Comparison of ENCODE assay signal across 1 cellular context in genomic region chr14:73771848-73772705, GRCh38.
TF ChIP-seq lines count a peak whose summit lies in the region.

No MANE protein-coding gene starts in this region.

TF ChIP-seq in HepG2, 621 proteins besides CTCF, POLR2A, EP300 and RAD21 (continued from another document and continues in another):
- peak; percentile 37; the same call in 1 of the 2 replicates for TF ChIP-seq ZHX2 (IDR thresholded peaks at IDR 0.05; ENCODE audit: low read depth)
- TF ChIP-seq ZHX2 (CRISPR knock-in tag; IDR thresholded peaks at IDR 0.05; ENCODE audit: borderline replicate concordance), result no peak
- TF ChIP-seq GLI4 (CRISPR knock-in tag; IDR thresholded peaks at IDR 0.05; ENCODE audit: borderline replicate concordance), result no peak
- 0 out of 2 replicates have a peak, but pooled peaks have one; percentile 34 for TF ChIP-seq HNF1A (IDR thresholded peaks at IDR 0.05; ENCODE audit: low read depth)
- TF ChIP-seq HNF1A (CRISPR knock-in tag; IDR thresholded peaks at IDR 0.05; ENCODE audit: borderline replicate concordance), result peak; percentile 79; the same call in 1 of the 2 replicates
- 0 out of 2 replicates have a peak, but pooled peaks have one; percentile 48 for TF ChIP-seq LBX2 (CRISPR knock-in tag; IDR thresholded peaks at IDR 0.05; ENCODE audit: borderline replicate concordance)
- TF ChIP-seq HMGXB3 (CRISPR knock-in tag; IDR thresholded peaks at IDR 0.05; ENCODE audit: borderline replicate concordance), result peak; percentile 53
- no peak for TF ChIP-seq ZNF460 (CRISPR knock-in tag; IDR thresholded peaks at IDR 0.05; ENCODE audit: borderline replicate concordance)
- peak; percentile 89 for TF ChIP-seq MEF2D (CRISPR knock-in tag; IDR thresholded peaks at IDR 0.05)
- no peak for TF ChIP-seq ZNF569 (CRISPR knock-in tag; IDR thresholded peaks at IDR 0.05; ENCODE audit: borderline replicate concordance)
- TF ChIP-seq ZNF672 (CRISPR knock-in tag; IDR thresholded peaks at IDR 0.05), result no peak
- peak; percentile 38; the same call in 1 of the 2 replicates for TF ChIP-seq NFYC (CRISPR knock-in tag; IDR thresholded peaks at IDR 0.05)
- 0 out of 2 replicates have a peak, but pooled peaks have one; percentile 87 for TF ChIP-seq ZNF567 (CRISPR knock-in tag; IDR thresholded peaks at IDR 0.05; ENCODE audit: borderline replicate concordance)
- no peak for TF ChIP-seq HOXA9 (CRISPR knock-in tag; IDR thresholded peaks at IDR 0.05; ENCODE audit: borderline replicate concordance)
- TF ChIP-seq CENPT (CRISPR knock-in tag; IDR thresholded peaks at IDR 0.05; ENCODE audit: low read depth), result peak; percentile 75; the same call in 1 of the 2 replicates
- no peak for TF ChIP-seq SNRNP70 (IDR thresholded peaks at IDR 0.05; ENCODE audit: low read depth, low read length)
- TF ChIP-seq ZNF281 (CRISPR knock-in tag; IDR thresholded peaks at IDR 0.05; ENCODE audit: borderline replicate concordance), result peak; percentile 85
- peak; percentile 85 for TF ChIP-seq HMG20A (CRISPR knock-in tag; IDR thresholded peaks at IDR 0.05; ENCODE audit: borderline replicate concordance)
- TF ChIP-seq PLSCR1 (CRISPR knock-in tag; IDR thresholded peaks at IDR 0.05; ENCODE audit: borderline replicate concordance), result no peak
- peak; percentile 73; the same call in 1 of the 2 replicates for TF ChIP-seq ARNT2 (CRISPR knock-in tag; IDR thresholded peaks at IDR 0.05; ENCODE audit: low read depth)
- TF ChIP-seq CCAR2 (optimal IDR thresholded peaks at IDR 0.05; ENCODE audit: low read depth, low read length), result peak; percentile 46
- TF ChIP-seq ZNF235 (CRISPR knock-in tag; IDR thresholded peaks at IDR 0.05; ENCODE audit: borderline replicate concordance), result no peak
- peak; percentile 93 for TF ChIP-seq ZNF781 (CRISPR knock-in tag; IDR thresholded peaks at IDR 0.05; ENCODE audit: borderline replicate concordance, not compliant biosample characterization)
- TF ChIP-seq ZNF124 (CRISPR knock-in tag; IDR thresholded peaks at IDR 0.05), result peak; percentile 84; the same call in 1 of the 2 replicates
- TF ChIP-seq MLLT10 (CRISPR knock-in tag; IDR thresholded peaks at IDR 0.05), result no peak
- peak; percentile 59; the same call in 1 of the 2 replicates for TF ChIP-seq ZNF598 (CRISPR knock-in tag; IDR thresholded peaks at IDR 0.05; ENCODE audit: borderline replicate concordance)
- TF ChIP-seq ZNF788 (CRISPR knock-in tag; IDR thresholded peaks at IDR 0.05; ENCODE audit: borderline replicate concordance), result peak; percentile 73; the same call in 1 of the 2 replicates
- TF ChIP-seq RFX3 (CRISPR knock-in tag; IDR thresholded peaks at IDR 0.05), result no peak
- peak; percentile 74; the same call in 1 of the 2 replicates for TF ChIP-seq ZMAT3 (CRISPR knock-in tag; conservative IDR thresholded peaks at IDR 0.05)
- TF ChIP-seq ZNF468 (CRISPR knock-in tag; IDR thresholded peaks at IDR 0.05), result no peak
- TF ChIP-seq MED1 (CRISPR knock-in tag; IDR thresholded peaks at IDR 0.05), result peak; percentile 86
- no peak for TF ChIP-seq NR1H2 (CRISPR knock-in tag; IDR thresholded peaks at IDR 0.05; ENCODE audit: borderline replicate concordance, low read depth)
- TF ChIP-seq MAX (IDR thresholded peaks at IDR 0.05), result peak; percentile 97
- TF ChIP-seq CBFB (CRISPR knock-in tag; IDR thresholded peaks at IDR 0.05), result peak; percentile 81; the same call in 1 of the 2 replicates
- TF ChIP-seq FOXO1 (CRISPR knock-in tag; IDR thresholded peaks at IDR 0.05), result peak; percentile 69; the same call in 1 of the 2 replicates
- no peak for TF ChIP-seq ZZZ3 (CRISPR knock-in tag; IDR thresholded peaks at IDR 0.05; ENCODE audit: borderline replicate concordance)
- TF ChIP-seq ZNF577 (CRISPR knock-in tag; IDR thresholded peaks at IDR 0.05; ENCODE audit: borderline replicate concordance, low read depth), result no peak
- TF ChIP-seq KLF6 (CRISPR knock-in tag; IDR thresholded peaks at IDR 0.05), result peak; percentile 82; the same call in 1 of the 2 replicates
- TF ChIP-seq TERF1 (CRISPR knock-in tag; IDR thresholded peaks at IDR 0.05), result no peak
